ENCODE assay signal across 2 cellular contexts in genomic region chr9:137013571-137013940, GRCh38.
TF ChIP-seq lines count a peak whose summit lies in the region.

No MANE protein-coding gene starts in this region.

TF ChIP-seq in GM23338, 12 proteins besides CTCF, POLR2A, EP300 and RAD21:
- TF ChIP-seq ZNF114 (CRISPR knock-in tag; IDR thresholded peaks at IDR 0.05) (no peak), JUNB (IDR thresholded peaks at IDR 0.05; ENCODE audit: unreplicated experiment) (no peak), EZH2 (IDR thresholded peaks at IDR 0.05; ENCODE audit: low read depth, unreplicated experiment) (no peak), EZH2phosphoT487 (IDR thresholded peaks at IDR 0.05; ENCODE audit: unreplicated experiment) (no peak), CREB1 (CRISPR knock-in tag; IDR thresholded peaks at IDR 0.05; ENCODE audit: low read depth) (no peak), ZNF462 (CRISPR knock-in tag; IDR thresholded peaks at IDR 0.05) (no peak), ZNF331 (CRISPR knock-in tag; IDR thresholded peaks at IDR 0.05; ENCODE audit: low read depth) (no peak), POLR2AphosphoS5 (IDR thresholded peaks at IDR 0.05; ENCODE audit: low read depth) (no peak), NANOG (IDR thresholded peaks at IDR 0.05; ENCODE audit: borderline replicate concordance) (no peak), STAT1 (IDR thresholded peaks at IDR 0.05; ENCODE audit: unreplicated experiment) (no peak)
- TF ChIP-seq, protein P1, sequence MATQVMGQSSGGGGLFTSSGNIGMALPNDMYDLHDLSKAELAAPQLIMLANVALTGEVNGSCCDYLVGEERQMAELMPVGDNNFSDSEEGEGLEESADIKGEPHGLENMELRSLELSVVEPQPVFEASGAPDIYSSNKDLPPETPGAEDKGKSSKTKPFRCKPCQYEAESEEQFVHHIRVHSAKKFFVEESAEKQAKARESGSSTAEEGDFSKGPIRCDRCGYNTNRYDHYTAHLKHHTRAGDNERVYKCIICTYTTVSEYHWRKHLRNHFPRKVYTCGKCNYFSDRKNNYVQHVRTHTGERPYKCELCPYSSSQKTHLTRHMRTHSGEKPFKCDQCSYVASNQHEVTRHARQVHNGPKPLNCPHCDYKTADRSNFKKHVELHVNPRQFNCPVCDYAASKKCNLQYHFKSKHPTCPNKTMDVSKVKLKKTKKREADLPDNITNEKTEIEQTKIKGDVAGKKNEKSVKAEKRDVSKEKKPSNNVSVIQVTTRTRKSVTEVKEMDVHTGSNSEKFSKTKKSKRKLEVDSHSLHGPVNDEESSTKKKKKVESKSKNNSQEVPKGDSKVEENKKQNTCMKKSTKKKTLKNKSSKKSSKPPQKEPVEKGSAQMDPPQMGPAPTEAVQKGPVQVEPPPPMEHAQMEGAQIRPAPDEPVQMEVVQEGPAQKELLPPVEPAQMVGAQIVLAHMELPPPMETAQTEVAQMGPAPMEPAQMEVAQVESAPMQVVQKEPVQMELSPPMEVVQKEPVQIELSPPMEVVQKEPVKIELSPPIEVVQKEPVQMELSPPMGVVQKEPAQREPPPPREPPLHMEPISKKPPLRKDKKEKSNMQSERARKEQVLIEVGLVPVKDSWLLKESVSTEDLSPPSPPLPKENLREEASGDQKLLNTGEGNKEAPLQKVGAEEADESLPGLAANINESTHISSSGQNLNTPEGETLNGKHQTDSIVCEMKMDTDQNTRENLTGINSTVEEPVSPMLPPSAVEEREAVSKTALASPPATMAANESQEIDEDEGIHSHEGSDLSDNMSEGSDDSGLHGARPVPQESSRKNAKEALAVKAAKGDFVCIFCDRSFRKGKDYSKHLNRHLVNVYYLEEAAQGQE (IDR thresholded peaks at IDR 0.05; ENCODE audit: unreplicated experiment): no peak
- TF ChIP-seq, protein P2, sequence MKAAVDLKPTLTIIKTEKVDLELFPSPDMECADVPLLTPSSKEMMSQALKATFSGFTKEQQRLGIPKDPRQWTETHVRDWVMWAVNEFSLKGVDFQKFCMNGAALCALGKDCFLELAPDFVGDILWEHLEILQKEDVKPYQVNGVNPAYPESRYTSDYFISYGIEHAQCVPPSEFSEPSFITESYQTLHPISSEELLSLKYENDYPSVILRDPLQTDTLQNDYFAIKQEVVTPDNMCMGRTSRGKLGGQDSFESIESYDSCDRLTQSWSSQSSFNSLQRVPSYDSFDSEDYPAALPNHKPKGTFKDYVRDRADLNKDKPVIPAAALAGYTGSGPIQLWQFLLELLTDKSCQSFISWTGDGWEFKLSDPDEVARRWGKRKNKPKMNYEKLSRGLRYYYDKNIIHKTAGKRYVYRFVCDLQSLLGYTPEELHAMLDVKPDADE (IDR thresholded peaks at IDR 0.05): no peak

TF ChIP-seq in K562, 482 proteins besides CTCF, POLR2A, EP300 and RAD21:
- TF ChIP-seq NCOR1 (IDR thresholded peaks at IDR 0.05) (no peak), HMGN3 (IDR thresholded peaks at IDR 0.05; ENCODE audit: borderline replicate concordance, extremely low read depth, insufficient read length, low read depth, low read length) (peak; percentile 34), HNRNPL (IDR thresholded peaks at IDR 0.05; ENCODE audit: low read depth, low read length) (0 out of 2 replicates have a peak, but pooled peaks have one; percentile 26), ZBTB33 (CRISPR knock-in tag; IDR thresholded peaks at IDR 0.05) (peak; percentile 41; the same call in 1 of the 2 replicates)
